Comparison of ENCODE assay signal across 11 cellular contexts in genomic region chr20:62363920-62364851, GRCh38. TPM values are rescaled to one million over a fixed set of nuclear protein-coding genes. Genes with fewer than 3 reads are reported as not detected.
A peak's percentile ranks its signal among the peaks of the same experiment; 100 is the strongest.
DNase-seq lines count a peak whose midpoint lies in the region; ATAC-seq, FAIRE-seq and TF ChIP-seq lines count a peak whose summit lies in the region.
"Had no signal": no experiment of that assay in that cellular context is flagged by ENCODE, and none has a peak within 500 bp of the region (broad histone marks: within the 10 kb centered on the region; RNA-seq: fewer than 3 reads in every experiment).

No MANE protein-coding gene starts in this region.

- intact Hi-C loops in endothelial cell of umbilical vein (cut with micrococcal nuclease) = loop anchor here (1.0 kb wide), 1 partner anchor 62 kb away; the partner anchor contains the start of gene ADRM1

- POLR2A ChIA-PET in RWPE1 (lab: Yijun Ruan, JAX; ENCODE audit: low non-redundant PET) = interaction anchor here (0.8 to 6.7 kb wide), 7 partner anchors 8 to 58 kb away, joined by 3 to 67 read pairs (median 16); partner anchors contain the start of gene RPS21
- POLR2A ChIA-PET in endothelial cell of umbilical vein (lab: Charles Lee) = interaction anchor here (0.6 to 1.2 kb wide), 2 partner anchors 11 to 435 kb away, joined by 3 read pairs; no protein-coding TSS in a partner anchor

- H3K4me3 ChIP-seq in endothelial cell of umbilical vein (replicated peaks in 1 of 3; ENCODE audit: insufficient read depth in 1 of 3, low read depth in 1 of 3, low read length in 3 of 3) = peak overlapping the region in 1 of 3 experiments; percentile 4

- no TSS peak for BruUV-seq in endothelial cell of umbilical vein (replicated peaks; lab: Mats Ljungman, UMichigan)

- FAIRE-seq in endothelial cell of umbilical vein (lab: Jason Lieb, UNC) (peak; percentile 94), RCC 7860 (lab: Jason Lieb, UNC) (no peak)

- peak overlapping the region; percentile 48 for H3K4me2 ChIP-seq in endothelial cell of umbilical vein (ENCODE audit: insufficient read depth, low read length)

- H3K9me3 ChIP-seq in endothelial cell of umbilical vein (replicated peaks; ENCODE audit: control insufficient read depth, insufficient read depth, low read length) = no peaks in the 10 kb centered on the region
- H3K9me3 ChIP-seq: tibial nerve had no signal

- TF ChIP-seq CTCF in RWPE1 (conservative IDR thresholded peaks at IDR 0.05; ENCODE audit: low read depth) = no peak
- TF ChIP-seq CTCF in endothelial cell of umbilical vein (IDR thresholded peaks at IDR 0.05; ENCODE audit: extremely low read depth in 1 of 2, insufficient read depth in 1 of 2, low read depth in 1 of 2, low read length in 2 of 2) = no peak
- TF ChIP-seq CTCF in mesothelial cell of epicardium (IDR thresholded peaks at IDR 0.05; ENCODE audit: unreplicated experiment) = no peak

- no peaks in the 10 kb centered on the region for H3K27me3 ChIP-seq in endothelial cell of umbilical vein (ENCODE audit: control insufficient read depth in 2 of 2, insufficient read depth in 2 of 2, low read length in 2 of 2)

- H2AFZ ChIP-seq in endothelial cell of umbilical vein (ENCODE audit: low read depth, low read length) = no peak overlapping the region

- no peaks in the 10 kb centered on the region for H4K20me1 ChIP-seq in endothelial cell of umbilical vein (replicated peaks; ENCODE audit: control insufficient read depth, extremely low read depth, insufficient read depth, low read length)

- peak overlapping the region; percentile 94 for H3K27ac Mint-ChIP-seq in mesothelial cell of epicardium
- H3K27ac Mint-ChIP-seq: activated naive CD8-positive, alpha-beta T cell; T-helper 17 cell had no signal

- H3K9me3 Mint-ChIP-seq in mesothelial cell of epicardium = no peaks in the 10 kb centered on the region

- H3K4me3 Mint-ChIP-seq in mesothelial cell of epicardium = peak overlapping the region; percentile 75

- peak overlapping the region; percentile 100 for H3K27ac ChIP-seq in RWPE1
- H3K27ac ChIP-seq in endothelial cell of umbilical vein (ENCODE audit: insufficient read depth, low read depth, low read length) = peak overlapping the region; percentile 85

- H3K9ac ChIP-seq in endothelial cell of umbilical vein (replicated peaks; ENCODE audit: extremely low read depth, insufficient read depth, low read length) = peak overlapping the region; percentile 40

- no peaks in the 10 kb centered on the region for H3K36me3 ChIP-seq in endothelial cell of umbilical vein (ENCODE audit: control insufficient read depth in 2 of 2, extremely low read depth in 1 of 2, insufficient read depth in 2 of 2, low read length in 2 of 2)
- H3K36me3 ChIP-seq: tibial nerve had no signal

- H3K27me3 Mint-ChIP-seq in mesothelial cell of epicardium (ENCODE audit: low read depth) = no peaks in the 10 kb centered on the region
- H3K27me3 Mint-ChIP-seq: activated naive CD8-positive, alpha-beta T cell had no signal

- H3K4me1 ChIP-seq in endothelial cell of umbilical vein (ENCODE audit: control insufficient read depth, extremely low read depth, insufficient read depth, low read length) = peaks cover 56% of the 10 kb centered on the region

- no peaks in the 10 kb centered on the region for H3K9me1 ChIP-seq in endothelial cell of umbilical vein (replicated peaks; ENCODE audit: control insufficient read depth, extremely low read depth, insufficient read depth, low read length)

- CTCF ChIA-PET in RWPE1 (lab: Yijun Ruan, JAX) = interaction anchor here (0.6 to 11.3 kb wide), 14 partner anchors 9 to 356 kb away, joined by 3 to 173 read pairs (median 6); partner anchors contain the start of gene ADRM1
- CTCF ChIA-PET in endothelial cell of umbilical vein (lab: Charles Lee) = interaction anchor here (0.9 to 9.9 kb wide), 8 partner anchors 8 to 61 kb away, joined by 3 to 179 read pairs (median 6); partner anchors contain the start of gene ADRM1

- DNase-seq in RWPE1 (ENCODE audit: low spot score) = no peak
- DNase-seq in endothelial cell of umbilical vein (ENCODE audit: low read depth, low spot score) = peak; percentile 88
- no peak for DNase-seq in mesothelial cell of epicardium (ENCODE audit: low spot score in 2 of 2, unreplicated experiment in 2 of 2)
- peak; percentile 50 for DNase-seq in ureter (ENCODE audit: low spot score)
- DNase-seq in NCI-H2081 treated with DMSO at 0.1 percent for 48 hours (lab: John Stamatoyannopoulos, UW) = no peak
- no peak for DNase-seq in RCC 7860 (ENCODE audit: low spot score)
- DNase-seq: NCI-H2107 had no signal

- H3K36me3 Mint-ChIP-seq in mesothelial cell of epicardium = no peaks in the 10 kb centered on the region
- H3K36me3 Mint-ChIP-seq: activated naive CD8-positive, alpha-beta T cell had no signal

- dilution Hi-C loops in endothelial cell of umbilical vein (cut with MboI; ENCODE audit: extremely low pct_ligation_motif_present, low sequenced_read_pairs) = no loop called here

- TF ChIP-seq POLR2A in endothelial cell of umbilical vein (IDR thresholded peaks at IDR 0.05; ENCODE audit: low read depth, low read length) = no peak

- peaks cover 57% of the 10 kb centered on the region for H3K4me1 Mint-ChIP-seq in mesothelial cell of epicardium

- peaks cover 55% of the 10 kb centered on the region for H3K79me2 ChIP-seq in endothelial cell of umbilical vein (ENCODE audit: control insufficient read depth, insufficient read depth, low read length)

- ATAC-seq in GM18870 (IDR thresholded peaks at IDR 0.05; ENCODE audit: unreplicated experiment) = no peak
- ATAC-seq: T-helper 17 cell had no signal

TF ChIP-seq in endothelial cell of umbilical vein, 7 proteins besides CTCF, POLR2A, EP300 and RAD21:
- TF ChIP-seq GATA2 (IDR thresholded peaks at IDR 0.05; ENCODE audit: insufficient read depth, insufficient read length, low read depth, low read length) (peak; percentile 76), JUN (IDR thresholded peaks at IDR 0.05; ENCODE audit: borderline replicate concordance, insufficient read depth, insufficient read length, low read depth) (peak; percentile 83), POLR2AphosphoS5 (IDR thresholded peaks at IDR 0.05; ENCODE audit: insufficient read depth, low read depth, low read length) (peak; percentile 81), FOS (IDR thresholded peaks at IDR 0.05; ENCODE audit: borderline replicate concordance, insufficient read depth, low read length) (peak; percentile 75), MAX (IDR thresholded peaks at IDR 0.05; ENCODE audit: insufficient read depth, insufficient read length) (no peak), EZH2 (IDR thresholded peaks at IDR 0.05; ENCODE audit: borderline replicate concordance, low read depth, low read length, severe bottlenecking) (no peak)
TF ChIP-seq in endothelial cell of umbilical vein: peak in this region for 4.

RNA-seq across cellular contexts. Expression of gene LAMA5, which starts 2.9 kb away (rescaled TPM):
- total RNA-seq in endothelial cell of umbilical vein (138 and 145 TPM in 2 replicates), mesothelial cell of epicardium (571 to 618 TPM (median 601 TPM) in 3 replicates), ureter (433 TPM)
- 24.0 and 27.2 TPM in 2 replicates for polyA plus RNA-seq in endothelial cell of umbilical vein
- 11.0 and 16.9 TPM in 2 replicates for polyA plus RNA-seq in endothelial cell of umbilical vein (2011; cell fraction: cytosol; rRNA removed)
- polyA plus RNA-seq in endothelial cell of umbilical vein (2011; cell fraction: nucleus; rRNA removed) = 154 and 169 TPM in 2 replicates
- polyA plus RNA-seq in endothelial cell of umbilical vein (2012) = 61.7 and 63.1 TPM in 2 replicates
- polyA minus RNA-seq in endothelial cell of umbilical vein = 18.0 and 30.4 TPM in 2 replicates
- 51.0 TPM for polyA minus RNA-seq in endothelial cell of umbilical vein (2011; cell fraction: cytosol; rRNA and poly(A)+ RNA removed)
- polyA minus RNA-seq in endothelial cell of umbilical vein (2011; cell fraction: nucleus; rRNA and poly(A)+ RNA removed) = 57.6 and 115 TPM in 2 replicates

RNA-seq across cellular contexts. Expression of gene RPS21, which starts 22.7 kb away (rescaled TPM):
- 1,627 and 1,644 TPM in 2 replicates for total RNA-seq in endothelial cell of umbilical vein
- polyA plus RNA-seq in endothelial cell of umbilical vein = 6,186 and 7,710 TPM in 2 replicates
- polyA plus RNA-seq in endothelial cell of umbilical vein (2011; cell fraction: cytosol; rRNA removed) = 7,058 and 7,187 TPM in 2 replicates
- 1,710 and 1,727 TPM in 2 replicates for polyA plus RNA-seq in endothelial cell of umbilical vein (2011; cell fraction: nucleus; rRNA removed)
- polyA plus RNA-seq in endothelial cell of umbilical vein (2012) = 3,439 and 5,474 TPM in 2 replicates
- polyA minus RNA-seq in endothelial cell of umbilical vein = 1,355 and 1,842 TPM in 2 replicates
- 1,457 TPM for polyA minus RNA-seq in endothelial cell of umbilical vein (2011; cell fraction: cytosol; rRNA and poly(A)+ RNA removed)
- polyA minus RNA-seq in endothelial cell of umbilical vein (2011; cell fraction: nucleus; rRNA and poly(A)+ RNA removed) = 192 and 301 TPM in 2 replicates
- 1,089 to 1,145 TPM (median 1,126 TPM) in 3 replicates for total RNA-seq in mesothelial cell of epicardium
- 1,691 TPM for total RNA-seq in ureter

RNA-seq across cellular contexts. Expression of gene CABLES2, which starts 42.9 kb away (rescaled TPM):
- total RNA-seq in endothelial cell of umbilical vein (9.9 TPM in 2 replicates), mesothelial cell of epicardium (22.8 to 23.7 TPM (median 23.6 TPM) in 3 replicates), ureter (4.0 TPM)
- 7.4 and 7.8 TPM in 2 replicates for polyA plus RNA-seq in endothelial cell of umbilical vein
- 7.5 and 7.8 TPM in 2 replicates for polyA plus RNA-seq in endothelial cell of umbilical vein (2011; cell fraction: cytosol; rRNA removed)
- polyA plus RNA-seq in endothelial cell of umbilical vein (2011; cell fraction: nucleus; rRNA removed) = 9.0 and 9.8 TPM in 2 replicates
- 6.9 and 7.1 TPM in 2 replicates for polyA plus RNA-seq in endothelial cell of umbilical vein (2012)
- polyA minus RNA-seq in endothelial cell of umbilical vein = 6.4 and 7.2 TPM in 2 replicates
- polyA minus RNA-seq in endothelial cell of umbilical vein (2011; cell fraction: cytosol; rRNA and poly(A)+ RNA removed) = 6.6 TPM
- 4.0 and 4.8 TPM in 2 replicates for polyA minus RNA-seq in endothelial cell of umbilical vein (2011; cell fraction: nucleus; rRNA and poly(A)+ RNA removed)

Comparison
In these comparisons a context has a peak if more than half of its experiments do, and no peak if none do; other contexts are left out.
1. DNase-seq: peak in endothelial cell of umbilical vein (single experiment) and ureter (single experiment); none in RWPE1 (single experiment), mesothelial cell of epicardium (0 of 2), NCI-H2081 treated with DMSO at 0.1 percent for 48 hours (single experiment) and RCC 7860 (single experiment).